Comparison of ENCODE assay signal across 9 cellular contexts in the genomic region with DNA sequence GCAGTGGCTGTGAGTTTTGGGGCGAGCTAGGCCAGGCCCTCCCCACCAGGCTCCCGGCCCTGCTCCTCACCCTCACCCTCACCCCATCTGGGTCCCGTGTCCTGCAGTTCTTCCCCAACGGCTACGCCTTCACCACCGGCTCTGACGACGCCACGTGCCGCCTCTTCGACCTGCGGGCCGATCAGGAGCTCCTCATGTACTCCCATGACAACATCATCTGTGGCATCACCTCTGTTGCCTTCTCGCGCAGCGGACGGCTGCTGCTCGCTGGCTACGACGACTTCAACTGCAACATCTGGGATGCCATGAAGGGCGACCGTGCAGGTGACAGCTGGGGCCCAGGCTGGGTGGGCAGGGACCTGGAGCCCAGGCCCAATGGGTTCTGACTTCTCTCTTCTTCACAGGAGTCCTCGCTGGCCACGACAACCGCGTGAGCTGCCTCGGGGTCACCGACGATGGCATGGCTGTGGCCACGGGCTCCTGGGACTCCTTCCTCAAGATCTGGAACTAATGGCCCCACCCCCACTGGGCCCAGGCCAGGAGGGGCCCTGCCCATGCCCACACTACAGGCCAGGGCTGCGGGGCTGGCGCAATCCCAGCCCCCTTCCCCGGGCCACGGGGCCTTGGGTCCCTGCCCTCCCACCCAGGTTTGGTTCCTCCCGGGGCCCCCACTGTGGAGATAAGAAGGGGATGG. TPM values are rescaled to one million over a fixed set of nuclear protein-coding genes. Genes with fewer than 3 reads are reported as not detected.
A peak's percentile ranks its signal among the peaks of the same experiment; 100 is the strongest.
DNase-seq lines count a peak whose midpoint lies in the region; ATAC-seq, FAIRE-seq and TF ChIP-seq lines count a peak whose summit lies in the region.
"Had no signal": no experiment of that assay in that cellular context is flagged by ENCODE, and none has a peak within 500 bp of the region (broad histone marks: within the 10 kb centered on the region; RNA-seq: fewer than 3 reads in every experiment).

No MANE protein-coding gene starts in this region.

- no peak for TF ChIP-seq EP300 in K562 (IDR thresholded peaks at IDR 0.05; ENCODE audit: low read length)

- no peaks in the 10 kb centered on the region for H3K27me3 ChIP-seq in CD4-positive, CD25-positive, alpha-beta regulatory T cell (ENCODE audit: control insufficient read depth, insufficient read depth, low read length)
- H3K27me3 ChIP-seq in H9 (ENCODE audit: insufficient read depth, low read length) (no peaks in the 10 kb centered on the region), K562 (ENCODE audit: control insufficient read depth in 2 of 2, insufficient read depth in 2 of 2, low read length in 2 of 2) (no peaks in the 10 kb centered on the region)

- no peak overlapping the region for H2AFZ ChIP-seq in H9 (ENCODE audit: low read length)
- H2AFZ ChIP-seq in K562 (ENCODE audit: low read depth, low read length): no peak overlapping the region

- no peak overlapping the region for H3K23ac ChIP-seq in H9 (ENCODE audit: insufficient read length, low read depth, low read length)

- H3K4me2 ChIP-seq in H9 (ENCODE audit: insufficient read depth, insufficient read length, low read length) (no peak overlapping the region), K562 (ENCODE audit: insufficient read depth, low read length) (no peak overlapping the region)

- H3K9me3 ChIP-seq in CD4-positive, CD25-positive, alpha-beta regulatory T cell (ENCODE audit: control insufficient read depth in 2 of 2, low read length in 2 of 2): no peaks in the 10 kb centered on the region
- H3K9me3 ChIP-seq in H9 (ENCODE audit: control insufficient read depth, low read depth, low read length) (no peaks in the 10 kb centered on the region), K562 (replicated peaks; ENCODE audit: control insufficient read depth, insufficient read depth, low read depth, low read length) (no peaks in the 10 kb centered on the region)

- peak; percentile 59 for TF ChIP-seq POLR2A in K562 (conservative IDR thresholded peaks at IDR 0.05)

- BruUV-seq in K562 (replicated peaks; lab: Mats Ljungman, UMichigan): TSS peak; percentile 75

- H3K4ac ChIP-seq in H9 (ENCODE audit: low read depth, low read length): no peak overlapping the region

- in situ Hi-C loops in K562 (cut with MboI): no loop called here

- H3K4me3 ChIP-seq in CD4-positive, CD25-positive, alpha-beta regulatory T cell (ENCODE audit: low read depth, low read length): no peak overlapping the region
- no peak overlapping the region for H3K4me3 ChIP-seq in K562

- no CpG with 5 or more reads among the region's 35 CpGs for WGBS in H9 (ENCODE audit: extremely low coverage, insufficient read length, low lambda C conversion rate)
- WGBS in K562 (ENCODE audit: insufficient coverage, low coverage, missing lambda C conversion rate): 93% methylated on average over 30 of the region's 35 CpGs

- no peak overlapping the region for H2BK12ac ChIP-seq in H9 (ENCODE audit: insufficient read length, low read depth, low read length)

- H4K5ac ChIP-seq in H9 (ENCODE audit: insufficient read length, low read depth, low read length): no peak overlapping the region

- no peak for TF ChIP-seq RAD21 in K562 (CRISPR knock-in tag; conservative IDR thresholded peaks at IDR 0.05 in 1 of 2, IDR thresholded peaks at IDR 0.05 in 1 of 2)

- H3K9me3 Mint-ChIP-seq in CD4-positive, CD25-positive, alpha-beta regulatory T cell: peaks cover 0 to 1% (median 0%) of the 10 kb centered on the region in 7 donors
- H3K9me3 Mint-ChIP-seq in H9: no peaks in the 10 kb centered on the region
- H3K9me3 Mint-ChIP-seq in naive thymus-derived CD8-positive, alpha-beta T cell: no peaks in the 10 kb centered on the region

- H4K8ac ChIP-seq in H9 (replicated peaks; ENCODE audit: insufficient read length, low read depth, low read length): no peak overlapping the region

- H2BK120ac ChIP-seq in H9 (ENCODE audit: low read depth, low read length, poor library complexity, severe bottlenecking): no peak overlapping the region

- H3K27me3 Mint-ChIP-seq in CD4-positive, CD25-positive, alpha-beta regulatory T cell: peaks cover under 1% of the 10 kb centered on the region
- H3K27me3 Mint-ChIP-seq in H9 (ENCODE audit: low read depth): peaks cover 3% of the 10 kb centered on the region
- H3K27me3 Mint-ChIP-seq in naive thymus-derived CD8-positive, alpha-beta T cell: no peaks in the 10 kb centered on the region

- no peak for ATAC-seq in CD4-positive, CD25-positive, alpha-beta regulatory T cell (ENCODE audit: low read depth in 2 of 2)
- ATAC-seq in K562 (no peak), GM18858 (IDR thresholded peaks at IDR 0.05; ENCODE audit: unreplicated experiment) (no peak)
- ATAC-seq in naive thymus-derived CD8-positive, alpha-beta T cell: no peak

- no peaks in the 10 kb centered on the region for H3K9me1 ChIP-seq in K562 (ENCODE audit: control insufficient read depth, insufficient read depth, low read length)

- no peak overlapping the region for H3K14ac ChIP-seq in H9 (ENCODE audit: insufficient read depth, low read length)

- H3K56ac ChIP-seq in H9 (ENCODE audit: insufficient read length, low read depth, low read length): no peak overlapping the region

- peaks cover 35% of the 10 kb centered on the region for H3K36me3 ChIP-seq in CD4-positive, CD25-positive, alpha-beta regulatory T cell (ENCODE audit: control insufficient read depth, insufficient read depth, low read length)
- peaks cover 72% of the 10 kb centered on the region; the same call in 2 of the 3 replicates for H3K36me3 ChIP-seq in K562 (ENCODE audit: control insufficient read depth, insufficient read depth, low read length)

- no peak overlapping the region for H3K9ac ChIP-seq in H9 (ENCODE audit: extremely low read depth, insufficient read length, low read length)
- peak overlapping the region in 1 of 2 experiments; percentile 82; a peak in 2 of 4 replicates for H3K9ac ChIP-seq in K562 (ENCODE audit: insufficient read depth in 1 of 2, low read depth in 2 of 2, low read length in 2 of 2)

- H2BK15ac ChIP-seq in H9 (ENCODE audit: low read depth, low read length): no peak overlapping the region

- POLR2A ChIA-PET in K562 (lab: Yijun Ruan, JAX): interaction anchor here (0.6 to 1.9 kb wide), 11 partner anchors 10 to 211 kb away, joined by 3 to 5 read pairs (median 3); a partner anchor contains a TSS
- POLR2A ChIA-PET in naive thymus-derived CD8-positive, alpha-beta T cell (lab: Charles Lee): interaction anchor here (0.5 to 11.9 kb wide), 10 partner anchors 12 to 393 kb away, joined by 3 to 170 read pairs (median 4); a partner anchor contains a TSS

- H3K79me2 ChIP-seq in H9 (ENCODE audit: insufficient read depth, low read length) (no peaks in the 10 kb centered on the region), K562 (ENCODE audit: control insufficient read depth, insufficient read depth, low read length) (peaks cover 46% of the 10 kb centered on the region)

- no peak overlapping the region for H2BK5ac ChIP-seq in H9 (ENCODE audit: insufficient read length, low read length)

- no peak overlapping the region for H3K27ac ChIP-seq in CD4-positive, CD25-positive, alpha-beta regulatory T cell (ENCODE audit: insufficient read depth, low read length, poor library complexity, severe bottlenecking)
- H3K27ac ChIP-seq in H9 (ENCODE audit: insufficient read length, low read depth, low read length) (no peak overlapping the region), K562 (ENCODE audit: extremely low read depth, low read depth, low read length) (no peak overlapping the region)

- peaks cover 4 to 49% (median 14%) of the 10 kb centered on the region in 4 donors for H3K4me1 Mint-ChIP-seq in CD4-positive, CD25-positive, alpha-beta regulatory T cell
- H3K4me1 Mint-ChIP-seq in H9: peaks cover 6 to 21% of the 10 kb centered on the region in 2 experiments
- peaks cover 21 to 47% (median 42%) of the 10 kb centered on the region in 4 donors for H3K4me1 Mint-ChIP-seq in naive thymus-derived CD8-positive, alpha-beta T cell

- no peak for DNase-seq in CD4-positive, CD25-positive, alpha-beta regulatory T cell
- DNase-seq in H9 (no peak), K562 (ENCODE audit: extremely low read depth in 1 of 4, low spot score in 3 of 4) (peak in 2 of 4 experiments; percentile 38 to 42), amniotic stem cell (lab: John Stamatoyannopoulos, UW) (no peak), NCI-H1105 (lab: John Stamatoyannopoulos, UW) (no peak)
- DNase-seq in naive thymus-derived CD8-positive, alpha-beta T cell: no peak
- no peak for DNase-seq in stimulated activated CD4-positive, alpha-beta T cell treated with anti-CD3 and anti-CD28 coated beads, Interleukin-4, amount 100 ng/mL, for 24 hours
- DNase-seq: NCI-H2171 had no signal

- peaks cover 36% of the 10 kb centered on the region for H3K4me1 ChIP-seq in CD4-positive, CD25-positive, alpha-beta regulatory T cell (ENCODE audit: control insufficient read depth, insufficient read depth, low read length, poor library complexity, severe bottlenecking)
- no peaks in the 10 kb centered on the region for H3K4me1 ChIP-seq in H9 (ENCODE audit: insufficient read depth, low read length)
- H3K4me1 ChIP-seq in K562 (replicated peaks in 1 of 2; ENCODE audit: control insufficient read depth in 2 of 2, insufficient read depth in 2 of 2, low read length in 2 of 2): peaks cover 4 to 91% of the 10 kb centered on the region in 2 experiments

- H3K23me2 ChIP-seq in H9 (ENCODE audit: insufficient read length, low read depth, low read length, poor library complexity, severe bottlenecking): peaks cover 18% of the 10 kb centered on the region

- CTCF ChIA-PET in K562 (lab: Yijun Ruan, JAX; ENCODE audit: low intra/inter-chr PET ratio): interaction anchor here (0.6 kb wide), 1 partner anchor 74 kb away, joined by 3 read pairs; no protein-coding TSS in a partner anchor

- H3T11ph ChIP-seq in H9 (ENCODE audit: low read length): no peak overlapping the region

- no peak overlapping the region for H3K18ac ChIP-seq in H9 (ENCODE audit: insufficient read length, low read depth, low read length)

- peak overlapping the region in 3 of 4 donors; percentile 24 to 96 (median 26) for H3K4me3 Mint-ChIP-seq in CD4-positive, CD25-positive, alpha-beta regulatory T cell
- peak overlapping the region in 1 of 2 experiments; percentile 9; a peak in 1 of 5 replicates for H3K4me3 Mint-ChIP-seq in H9
- H3K4me3 Mint-ChIP-seq in naive thymus-derived CD8-positive, alpha-beta T cell: peak overlapping the region in 7 of 10 donors; percentile 33 to 72 (median 59)

- H3K79me1 ChIP-seq in H9 (ENCODE audit: insufficient read depth, low read depth, low read length, poor library complexity, severe bottlenecking): no peaks in the 10 kb centered on the region

- no peak overlapping the region for H4K91ac ChIP-seq in H9 (ENCODE audit: insufficient read length, low read depth, low read length)

- peak overlapping the region in 1 of 3 donors; percentile 79 for H3K27ac Mint-ChIP-seq in CD4-positive, CD25-positive, alpha-beta regulatory T cell
- peak overlapping the region in 2 of 3 experiments; percentile 49 to 89; a peak in 2 of 7 replicates for H3K27ac Mint-ChIP-seq in H9
- peak overlapping the region in 9 of 10 donors; percentile 47 to 90 (median 79) for H3K27ac Mint-ChIP-seq in naive thymus-derived CD8-positive, alpha-beta T cell

- H2AK5ac ChIP-seq in H9 (ENCODE audit: insufficient read length, low read length): no peak overlapping the region

- peaks cover 3% of the 10 kb centered on the region for H3K36me3 Mint-ChIP-seq in CD4-positive, CD25-positive, alpha-beta regulatory T cell
- peaks cover 13 to 50% (median 48%) of the 10 kb centered on the region in 3 experiments for H3K36me3 Mint-ChIP-seq in H9 (ENCODE audit: insufficient read depth in 1 of 3, low read depth in 3 of 3)
- peaks cover 0 to 43% (median 2%) of the 10 kb centered on the region in 3 donors for H3K36me3 Mint-ChIP-seq in naive thymus-derived CD8-positive, alpha-beta T cell

- no peak for FAIRE-seq in K562 (lab: Jason Lieb, UNC)

- TF ChIP-seq CTCF in H9 (conservative IDR thresholded peaks at IDR 0.05) (no peak), K562 (IDR thresholded peaks at IDR 0.05 in 2 of 3, conservative IDR thresholded peaks at IDR 0.05 in 1 of 3; ENCODE audit: insufficient read depth in 2 of 3, low read depth in 1 of 3, low read length in 3 of 3) (no peak)

- no peaks in the 10 kb centered on the region for H4K20me1 ChIP-seq in H9 (ENCODE audit: control insufficient read depth, insufficient read depth, insufficient read length)
- peaks cover 22% of the 10 kb centered on the region; the same call in 1 of the 2 replicates for H4K20me1 ChIP-seq in K562 (replicated peaks; ENCODE audit: control insufficient read depth, insufficient read depth, low read length)

- no peak overlapping the region for H2BK20ac ChIP-seq in H9 (ENCODE audit: low read depth, low read length, poor library complexity, severe bottlenecking)

- intact Hi-C loops in K562 (cut with micrococcal nuclease): no loop called here

RNA-seq across cellular contexts. Expression of a gene that starts 4.9 kb away (rescaled TPM):
- 160 TPM for total RNA-seq in CD4-positive, CD25-positive, alpha-beta regulatory T cell
- polyA plus RNA-seq in CD4-positive, CD25-positive, alpha-beta regulatory T cell: 10 to 100 TPM; 47.2 to 70.0 (median 66.8) TPM
- total RNA-seq in H9 (2021): 171 and 174 TPM in 2 replicates
- 52.2 and 165 TPM in 2 replicates for total RNA-seq in K562 (2011; cell fraction: chromatin; rRNA removed; ENCODE audit: low replicate concordance)
- total RNA-seq in K562 (2011; cell fraction: nucleolus; rRNA removed): 119 and 144 TPM in 2 replicates
- 70.5 and 76.0 TPM in 2 replicates for total RNA-seq in K562 (2011; cell fraction: nucleoplasm; rRNA removed)
- 125 and 171 TPM in 2 replicates for total RNA-seq in K562 (2014; rRNA removed)
- total RNA-seq in K562 (2014; rRNA removed; fragmentation: Illumina TruSeq; extraction: Trizol): 25.4 and 37.1 TPM in 2 replicates
- total RNA-seq in K562 (2015; rRNA removed; fragmentation: Illumina TruSeq; extraction: Trizol): 74.1 and 78.5 TPM in 2 replicates
- 320 and 323 TPM in 2 replicates for total RNA-seq in K562 (2021)
- polyA plus RNA-seq in K562 (2011; rRNA removed): 83.8 and 104 TPM in 2 replicates
- 142 and 275 TPM in 2 replicates for polyA plus RNA-seq in K562 (2011; cell fraction: cytosol; rRNA removed)
- 125 and 179 TPM in 2 replicates for polyA plus RNA-seq in K562 (2011; cell fraction: nucleus; rRNA removed)
- 243 and 314 TPM in 2 replicates for polyA plus RNA-seq in K562 (2012)
- 212 and 251 TPM in 2 replicates for polyA plus RNA-seq in K562 (2014; fragmentation: Illumina TruSeq; extraction: Trizol)
- polyA plus RNA-seq in K562 (2014; fragmentation: Nextera tagmentation; extraction: Ambion mirVana): 1 to 10 TPM in 1 of 2 experiments, under 1 TPM in 1; 0.65 to 5.2 TPM
- 189 and 193 TPM in 2 replicates for polyA plus RNA-seq in K562 (2014; rRNA removed)
- polyA minus RNA-seq in K562 (2011; rRNA and poly(A)+ RNA removed): 21.4 and 50.9 TPM in 2 replicates
- 89.4 and 98.0 TPM in 2 replicates for polyA minus RNA-seq in K562 (2011; cell fraction: cytosol; rRNA and poly(A)+ RNA removed)
- 23.0 and 27.4 TPM in 2 replicates for polyA minus RNA-seq in K562 (2011; cell fraction: nucleus; rRNA and poly(A)+ RNA removed)
- total RNA-seq in naive thymus-derived CD8-positive, alpha-beta T cell: 100 to 1,000 TPM; 117 to 118 TPM
- polyA plus RNA-seq in naive thymus-derived CD8-positive, alpha-beta T cell: 10 to 100 TPM; 34.8 to 42.4 (median 42.1) TPM

RNA-seq across cellular contexts. Expression of a gene that starts 15.6 kb away (rescaled TPM):
- total RNA-seq in CD4-positive, CD25-positive, alpha-beta regulatory T cell: 82.4 TPM
- polyA plus RNA-seq in CD4-positive, CD25-positive, alpha-beta regulatory T cell: under 1 TPM; 0.71 to 0.89 (median 0.73) TPM
- total RNA-seq in H9 (2021) (101 and 104 TPM in 2 replicates), K562 (2014; rRNA removed) (30.6 and 33.6 TPM in 2 replicates), K562 (2014; rRNA removed; fragmentation: Illumina TruSeq; extraction: Trizol) (7.7 and 8.0 TPM in 2 replicates), K562 (2015; rRNA removed; fragmentation: Illumina TruSeq; extraction: Trizol) (20.0 and 21.0 TPM in 2 replicates), K562 (2021) (57.8 and 76.2 TPM in 2 replicates)
- total RNA-seq in K562 (2011; cell fraction: chromatin; rRNA removed; ENCODE audit: low replicate concordance): 84.5 and 200 TPM in 2 replicates
- 145 and 152 TPM in 2 replicates for total RNA-seq in K562 (2011; cell fraction: nucleolus; rRNA removed)
- total RNA-seq in K562 (2011; cell fraction: nucleoplasm; rRNA removed): 94.7 and 102 TPM in 2 replicates
- polyA plus RNA-seq in K562 (2011; rRNA removed) (9.7 and 12.7 TPM in 2 replicates), K562 (2014; fragmentation: Illumina TruSeq; extraction: Trizol) (16.8 and 24.3 TPM in 2 replicates), K562 (2014; fragmentation: Nextera tagmentation; extraction: Ambion mirVana) (1 to 10 TPM in 1 of 2 experiments, under 1 TPM in 1; 0.56 to 1.6 TPM), K562 (2014; rRNA removed) (39.5 and 59.2 TPM in 2 replicates)
- 7.7 and 14.4 TPM in 2 replicates for polyA plus RNA-seq in K562 (2011; cell fraction: cytosol; rRNA removed)
- polyA plus RNA-seq in K562 (2011; cell fraction: nucleus; rRNA removed): 110 and 242 TPM in 2 replicates
- polyA plus RNA-seq in K562 (2012): 26.8 and 38.9 TPM in 2 replicates
- 3.1 and 4.1 TPM in 2 replicates for polyA minus RNA-seq in K562 (2011; rRNA and poly(A)+ RNA removed)
- polyA minus RNA-seq in K562 (2011; cell fraction: cytosol; rRNA and poly(A)+ RNA removed): 11.6 and 11.9 TPM in 2 replicates
- 40.9 and 52.5 TPM in 2 replicates for polyA minus RNA-seq in K562 (2011; cell fraction: nucleus; rRNA and poly(A)+ RNA removed)
- total RNA-seq in naive thymus-derived CD8-positive, alpha-beta T cell: 100 to 1,000 TPM; 118 to 122 TPM
- 1 to 10 TPM in 2 of 3 donors, under 1 TPM in 1; 0.83 to 3.0 (median 1.0) TPM for polyA plus RNA-seq in naive thymus-derived CD8-positive, alpha-beta T cell

RNA-seq across cellular contexts. Expression of a gene that starts 22.2 kb away (rescaled TPM):
- not detected for total RNA-seq in CD4-positive, CD25-positive, alpha-beta regulatory T cell
- polyA plus RNA-seq in CD4-positive, CD25-positive, alpha-beta regulatory T cell: not detected
- total RNA-seq in H9 (2021) (0.33 and 0.50 TPM in 2 replicates), K562 (2014; rRNA removed) (not detected in 2 replicates), K562 (2014; rRNA removed; fragmentation: Illumina TruSeq; extraction: Trizol) (not detected in 2 replicates), K562 (2015; rRNA removed; fragmentation: Illumina TruSeq; extraction: Trizol) (not detected in 2 replicates), K562 (2021) (not detected in 2 replicates)
- total RNA-seq in K562 (2011; cell fraction: chromatin; rRNA removed; ENCODE audit: low replicate concordance): not detected in 2 replicates
- not detected in 2 replicates for total RNA-seq in K562 (2011; cell fraction: nucleolus; rRNA removed)
- not detected in 2 replicates for total RNA-seq in K562 (2011; cell fraction: nucleoplasm; rRNA removed)
- polyA plus RNA-seq in K562 (2011; rRNA removed) (not detected in 2 replicates), K562 (2014; fragmentation: Illumina TruSeq; extraction: Trizol) (not detected in 2 replicates), K562 (2014; fragmentation: Nextera tagmentation; extraction: Ambion mirVana) (not detected), K562 (2014; rRNA removed) (not detected in 2 replicates)
- not detected in 2 replicates for polyA plus RNA-seq in K562 (2011; cell fraction: cytosol; rRNA removed)
- polyA plus RNA-seq in K562 (2011; cell fraction: nucleus; rRNA removed): not detected in 2 replicates
- polyA plus RNA-seq in K562 (2012): not detected in 2 replicates
- not detected in 2 replicates for polyA minus RNA-seq in K562 (2011; rRNA and poly(A)+ RNA removed)
- not detected in 2 replicates for polyA minus RNA-seq in K562 (2011; cell fraction: cytosol; rRNA and poly(A)+ RNA removed)
- not detected in 2 replicates for polyA minus RNA-seq in K562 (2011; cell fraction: nucleus; rRNA and poly(A)+ RNA removed)
- not detected for total RNA-seq in naive thymus-derived CD8-positive, alpha-beta T cell
- polyA plus RNA-seq in naive thymus-derived CD8-positive, alpha-beta T cell: not detected

RNA-seq across cellular contexts. Expression of a gene that starts 27.5 kb away (rescaled TPM):
- total RNA-seq in CD4-positive, CD25-positive, alpha-beta regulatory T cell: 11.3 TPM
- 10 to 100 TPM; 57.2 to 63.0 (median 61.5) TPM for polyA plus RNA-seq in CD4-positive, CD25-positive, alpha-beta regulatory T cell
- total RNA-seq in H9 (2021): 96.7 and 96.9 TPM in 2 replicates
- 7.9 and 28.1 TPM in 2 replicates for total RNA-seq in K562 (2011; cell fraction: chromatin; rRNA removed; ENCODE audit: low replicate concordance)
- total RNA-seq in K562 (2011; cell fraction: nucleolus; rRNA removed): 39.7 and 46.0 TPM in 2 replicates
- total RNA-seq in K562 (2011; cell fraction: nucleoplasm; rRNA removed): 24.5 and 27.6 TPM in 2 replicates
- total RNA-seq in K562 (2014; rRNA removed): 150 and 214 TPM in 2 replicates
- 46.7 and 49.9 TPM in 2 replicates for total RNA-seq in K562 (2014; rRNA removed; fragmentation: Illumina TruSeq; extraction: Trizol)
- 115 TPM in 2 replicates for total RNA-seq in K562 (2015; rRNA removed; fragmentation: Illumina TruSeq; extraction: Trizol)
- total RNA-seq in K562 (2021): 109 TPM in 2 replicates
- polyA plus RNA-seq in K562 (2011; rRNA removed): 43.3 and 68.9 TPM in 2 replicates
- polyA plus RNA-seq in K562 (2011; cell fraction: cytosol; rRNA removed): 72.5 and 209 TPM in 2 replicates
- 33.6 and 51.3 TPM in 2 replicates for polyA plus RNA-seq in K562 (2011; cell fraction: nucleus; rRNA removed)
- 73.1 and 110 TPM in 2 replicates for polyA plus RNA-seq in K562 (2012)
- polyA plus RNA-seq in K562 (2014; fragmentation: Illumina TruSeq; extraction: Trizol): 46.0 and 87.4 TPM in 2 replicates
- 10 to 100 TPM; 11.5 to 27.1 TPM for polyA plus RNA-seq in K562 (2014; fragmentation: Nextera tagmentation; extraction: Ambion mirVana)
- polyA plus RNA-seq in K562 (2014; rRNA removed): 163 and 191 TPM in 2 replicates
- polyA minus RNA-seq in K562 (2011; rRNA and poly(A)+ RNA removed): 7.4 and 14.3 TPM in 2 replicates
- polyA minus RNA-seq in K562 (2011; cell fraction: cytosol; rRNA and poly(A)+ RNA removed): 17.0 and 39.1 TPM in 2 replicates
- 11.8 and 12.6 TPM in 2 replicates for polyA minus RNA-seq in K562 (2011; cell fraction: nucleus; rRNA and poly(A)+ RNA removed)
- total RNA-seq in naive thymus-derived CD8-positive, alpha-beta T cell: 10 to 100 TPM; 16.9 to 17.5 TPM
- 10 to 100 TPM; 32.6 to 41.7 (median 33.0) TPM for polyA plus RNA-seq in naive thymus-derived CD8-positive, alpha-beta T cell

RNA-seq across cellular contexts. Expression of a gene that starts 37.1 kb away (rescaled TPM):
- 8.0 TPM for total RNA-seq in CD4-positive, CD25-positive, alpha-beta regulatory T cell
- 1 to 10 TPM; 1.2 to 2.0 (median 1.5) TPM for polyA plus RNA-seq in CD4-positive, CD25-positive, alpha-beta regulatory T cell
- 1.9 and 2.3 TPM in 2 replicates for total RNA-seq in H9 (2021)
- total RNA-seq in K562 (2011; cell fraction: chromatin; rRNA removed; ENCODE audit: low replicate concordance): 166 and 461 TPM in 2 replicates
- total RNA-seq in K562 (2011; cell fraction: nucleolus; rRNA removed): 349 and 384 TPM in 2 replicates
- 215 and 227 TPM in 2 replicates for total RNA-seq in K562 (2011; cell fraction: nucleoplasm; rRNA removed)
- total RNA-seq in K562 (2014; rRNA removed): 71.6 and 92.0 TPM in 2 replicates
- total RNA-seq in K562 (2014; rRNA removed; fragmentation: Illumina TruSeq; extraction: Trizol): 16.3 and 21.7 TPM in 2 replicates
- total RNA-seq in K562 (2015; rRNA removed; fragmentation: Illumina TruSeq; extraction: Trizol): 40.8 and 44.0 TPM in 2 replicates
- total RNA-seq in K562 (2021): 121 and 123 TPM in 2 replicates
- 51.1 and 65.2 TPM in 2 replicates for polyA plus RNA-seq in K562 (2011; rRNA removed)
- polyA plus RNA-seq in K562 (2011; cell fraction: cytosol; rRNA removed): 41.2 and 121 TPM in 2 replicates
- polyA plus RNA-seq in K562 (2011; cell fraction: nucleus; rRNA removed): 267 and 470 TPM in 2 replicates
- polyA plus RNA-seq in K562 (2012): 124 and 131 TPM in 2 replicates
- 55.3 and 63.5 TPM in 2 replicates for polyA plus RNA-seq in K562 (2014; fragmentation: Illumina TruSeq; extraction: Trizol)
- polyA plus RNA-seq in K562 (2014; fragmentation: Nextera tagmentation; extraction: Ambion mirVana): 1 to 10 TPM; 3.8 to 4.7 TPM
- 82.0 and 88.6 TPM in 2 replicates for polyA plus RNA-seq in K562 (2014; rRNA removed)
- polyA minus RNA-seq in K562 (2011; rRNA and poly(A)+ RNA removed): 12.8 and 26.7 TPM in 2 replicates
- polyA minus RNA-seq in K562 (2011; cell fraction: cytosol; rRNA and poly(A)+ RNA removed): 58.1 and 69.5 TPM in 2 replicates
- polyA minus RNA-seq in K562 (2011; cell fraction: nucleus; rRNA and poly(A)+ RNA removed): 62.4 and 89.8 TPM in 2 replicates
- total RNA-seq in naive thymus-derived CD8-positive, alpha-beta T cell: 1 to 10 TPM; 2.6 to 5.9 TPM
- 1 to 10 TPM in 1 of 3 donors, under 1 TPM in 2; 0.51 to 1.3 (median 0.79) TPM for polyA plus RNA-seq in naive thymus-derived CD8-positive, alpha-beta T cell
